In genomic region chr3:57227930-57228733, GRCh38 we compare ENCODE assay signal across 8 cellular contexts. TPM values are rescaled to one million over a fixed set of nuclear protein-coding genes. Genes with fewer than 3 reads are reported as not detected.
DNase-seq lines count a peak whose midpoint lies in the region; ATAC-seq and TF ChIP-seq lines count a peak whose summit lies in the region.

No MANE protein-coding gene starts in this region.

- H3K4me3 Mint-ChIP-seq in CD4-positive, alpha-beta memory T cell = peak overlapping the region; percentile 87 to 94 (median 93)

- H3K27me3 ChIP-seq in CD4-positive, alpha-beta memory T cell (ENCODE audit: insufficient read depth, low read length) = no peaks in the 10 kb centered on the region
- H3K27me3 ChIP-seq in ascending aorta = no peaks in the 10 kb centered on the region

- ATAC-seq in GM19397 (IDR thresholded peaks at IDR 0.05; ENCODE audit: unreplicated experiment) = peak; percentile 52
- peak; percentile 10 for ATAC-seq in HG03558 (IDR thresholded peaks at IDR 0.05; ENCODE audit: extremely low read depth, unreplicated experiment)
- peak; percentile 78 for ATAC-seq in left ventricle myocardium superior

- intact Hi-C loops in CD4-positive, alpha-beta memory T cell (cut with micrococcal nuclease) = loop anchor here (1.0 to 10.0 kb wide), 7 partner anchors 58 to 1007 kb away; partner anchors contain the start of genes ABHD6, ARF4, CCDC66 and DENND6A
- intact Hi-C loops in ascending aorta (cut with DNase I) = loop anchor here (1.0 to 10.0 kb wide), 9 partner anchors 63 to 947 kb away; partner anchors contain the start of genes ARF4, CCDC66, IL17RD and PDE12
- intact Hi-C loops in left ventricle myocardium superior (cut with micrococcal nuclease) = loop anchor here (10.0 kb wide), 2 partner anchors 53 to 123 kb away; no protein-coding TSS in a partner anchor
- intact Hi-C loops in posterior cingulate gyrus (cut with DNase I) = loop anchor here (2.0 to 10.0 kb wide), 4 partner anchors 56 to 529 kb away; partner anchors contain the start of genes ARF4 and SLMAP

- peaks cover 12 to 39% (median 26%) of the 10 kb centered on the region in 4 donors for H3K4me1 Mint-ChIP-seq in CD4-positive, alpha-beta memory T cell

- H3K36me3 Mint-ChIP-seq in CD4-positive, alpha-beta memory T cell = peaks cover 0 to 2% of the 10 kb centered on the region in 2 donors

- TF ChIP-seq CTCF in ascending aorta (IDR thresholded peaks at IDR 0.05) = no peak

- no peaks in the 10 kb centered on the region for H3K9me3 ChIP-seq in CD4-positive, alpha-beta memory T cell (ENCODE audit: control insufficient read depth in 1 of 2, low read length in 2 of 2)
- no peaks in the 10 kb centered on the region for H3K9me3 ChIP-seq in ascending aorta

- POLR2A ChIA-PET in CD4-positive, alpha-beta memory T cell (lab: Charles Lee; ENCODE audit: partially characterized antibody) = interaction anchor here (0.7 to 1.7 kb wide), 7 partner anchors 9 to 1078 kb away, joined by 3 to 10 read pairs (median 4); partner anchors contain the start of genes ARF4, CCDC66, HTD2 and PDE12

- H3K4me3 ChIP-seq in CD4-positive, alpha-beta memory T cell (ENCODE audit: low read length in 2 of 2) = peak overlapping the region; percentile 33 to 85
- H3K4me3 ChIP-seq in ascending aorta = peak overlapping the region; percentile 72 to 97

- no peaks in the 10 kb centered on the region for H3K27me3 Mint-ChIP-seq in CD4-positive, alpha-beta memory T cell

- H3K36me3 ChIP-seq in CD4-positive, alpha-beta memory T cell (ENCODE audit: insufficient read depth, low read length) = no peaks in the 10 kb centered on the region
- no peaks in the 10 kb centered on the region for H3K36me3 ChIP-seq in ascending aorta

- CTCF ChIA-PET in CD4-positive, alpha-beta memory T cell (lab: Charles Lee; ENCODE audit: partially characterized antibody) = interaction anchor here (0.9 to 1.6 kb wide), 3 partner anchors 9 to 62 kb away, joined by 3 to 7 read pairs (median 3); no protein-coding TSS in a partner anchor

- H3K4me1 ChIP-seq in CD4-positive, alpha-beta memory T cell (ENCODE audit: insufficient read depth, low read length) = peaks cover 26% of the 10 kb centered on the region
- peaks cover 3 to 14% of the 10 kb centered on the region in 2 donors for H3K4me1 ChIP-seq in ascending aorta

- peaks cover 0 to 1% (median 0%) of the 10 kb centered on the region in 8 donors for H3K9me3 Mint-ChIP-seq in CD4-positive, alpha-beta memory T cell

- peak overlapping the region; percentile 45 for H3K27ac ChIP-seq in CD4-positive, alpha-beta memory T cell (ENCODE audit: low read depth, low read length)
- H3K27ac ChIP-seq in ascending aorta = peak overlapping the region; percentile 76 to 96

- H3K27ac Mint-ChIP-seq in CD4-positive, alpha-beta memory T cell = peak overlapping the region; percentile 68 to 93 (median 73)

- peak; percentile 38 to 60 (median 47) for DNase-seq in CD4-positive, alpha-beta memory T cell
- DNase-seq in T-helper 1 cell (peak in 4 of 5 donors; percentile 8 to 57 (median 30)), ascending aorta (ENCODE audit: low spot score in 2 of 2) (peak in 1 of 2 donors; percentile 72), left ventricle myocardium superior (peak; percentile 71), posterior cingulate gyrus (peak; percentile 45 to 94 (median 62)), KG1 (lab: John Stamatoyannopoulos, UW) (no peak)

RNA-seq across cellular contexts. Expression of gene APPL1, which starts 0.6 kb away (rescaled TPM):
- 10 to 100 TPM; 30.9 to 33.6 TPM for total RNA-seq in CD4-positive, alpha-beta memory T cell
- polyA plus RNA-seq in CD4-positive, alpha-beta memory T cell = 10 to 100 TPM; 28.1 to 50.5 TPM
- 63.1 TPM for total RNA-seq in ascending aorta
- 49.2 TPM for total RNA-seq in left ventricle myocardium superior

RNA-seq across cellular contexts. Expression of gene HESX1, which starts 28.4 kb away (rescaled TPM):
- total RNA-seq in CD4-positive, alpha-beta memory T cell = not detected
- polyA plus RNA-seq in CD4-positive, alpha-beta memory T cell = not detected
- total RNA-seq in ascending aorta = not detected
- 0.77 TPM for total RNA-seq in left ventricle myocardium superior

Comparison
In these comparisons a context has a peak if more than half of its experiments do, and no peak if none do; other contexts are left out.
1. ATAC-seq: peak in every context shown above with its lines; median percentile 78 in left ventricle myocardium superior; 52 in GM19397; 10 in HG03558.